Comparison of ENCODE assay signal across 8 cellular contexts in genomic region chr7:103296901-103297836, GRCh38. TPM values are rescaled to one million over a fixed set of nuclear protein-coding genes. Genes with fewer than 3 reads are reported as not detected.
DNase-seq lines count a peak whose midpoint lies in the region; ATAC-seq lines count a peak whose summit lies in the region.

A gene with protein sequence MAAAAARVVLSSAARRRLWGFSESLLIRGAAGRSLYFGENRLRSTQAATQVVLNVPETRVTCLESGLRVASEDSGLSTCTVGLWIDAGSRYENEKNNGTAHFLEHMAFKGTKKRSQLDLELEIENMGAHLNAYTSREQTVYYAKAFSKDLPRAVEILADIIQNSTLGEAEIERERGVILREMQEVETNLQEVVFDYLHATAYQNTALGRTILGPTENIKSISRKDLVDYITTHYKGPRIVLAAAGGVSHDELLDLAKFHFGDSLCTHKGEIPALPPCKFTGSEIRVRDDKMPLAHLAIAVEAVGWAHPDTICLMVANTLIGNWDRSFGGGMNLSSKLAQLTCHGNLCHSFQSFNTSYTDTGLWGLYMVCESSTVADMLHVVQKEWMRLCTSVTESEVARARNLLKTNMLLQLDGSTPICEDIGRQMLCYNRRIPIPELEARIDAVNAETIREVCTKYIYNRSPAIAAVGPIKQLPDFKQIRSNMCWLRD (plus strand): TSS chr7:103297435. CDS start chr7:103297460, 25 bp downstream.

- DNase-seq in COLO829 (ENCODE audit: low spot score), result peak; percentile 97
- peak; percentile 57 for DNase-seq in HS-5 (ENCODE audit: low read depth)
- peak; percentile 71 for DNase-seq in NK-92 (lab: John Stamatoyannopoulos, UW; ENCODE audit: unreplicated experiment)
- DNase-seq in activated CD8-positive, alpha-beta memory T cell treated with anti-CD3 and anti-CD28 coated beads for 24 hours, result peak; percentile 98
- peak; percentile 92 for DNase-seq in effector CD8-positive, alpha-beta T cell (lab: John Stamatoyannopoulos, UW)
- DNase-seq in lung microvascular endothelial cell (ENCODE audit: low read depth in 2 of 2), result peak; percentile 88 to 89
- DNase-seq in stimulated activated CD4-positive, alpha-beta T cell treated with anti-CD3 and anti-CD28 coated beads, TNF-alpha, amount 100 ng/mL, for 48 hours (ENCODE audit: low read depth in 3 of 3), result peak; percentile 92 to 94 (median 92)

- peak; percentile 88 for ATAC-seq in GM19468 (IDR thresholded peaks at IDR 0.05; ENCODE audit: extremely low read depth, unreplicated experiment)

RNA-seq across cellular contexts. Expression of the gene that starts here (rescaled TPM):
- 22.6 and 31.8 TPM in 2 replicates for total RNA-seq in lung microvascular endothelial cell

Comparison
In these comparisons a context has a peak if more than half of its experiments do, and no peak if none do; other contexts are left out.
1. Peak in every context shown above with its lines: DNase-seq and ATAC-seq.